In genomic region chr22:41969110-41969646, GRCh38 we compare ENCODE assay signal across 28 cellular contexts. TPM values are rescaled to one million over a fixed set of nuclear protein-coding genes. Genes with fewer than 3 reads are reported as not detected.
A peak's percentile ranks its signal among the peaks of the same experiment; 100 is the strongest.
DNase-seq lines count a peak whose midpoint lies in the region; ATAC-seq and TF ChIP-seq lines count a peak whose summit lies in the region.
"Had no signal": no experiment of that assay in that cellular context is flagged by ENCODE, and none has a peak within 500 bp of the region (broad histone marks: within the 10 kb centered on the region; RNA-seq: fewer than 3 reads in every experiment).

Gene SEPTIN3, plus strand, starts transcription at chr22:41969443. Its CDS starts 2,050 bp downstream, at chr22:41971493.

- ATAC-seq in sciatic nerve (peak; percentile 38), HG02973 (IDR thresholded peaks at IDR 0.05; ENCODE audit: unreplicated experiment) (no peak), GM19328 (IDR thresholded peaks at IDR 0.05; ENCODE audit: unreplicated experiment) (no peak), heart left ventricle (no peak)
- ATAC-seq: body of pancreas, gastroesophageal sphincter, lower lobe of right lung, psoas muscle had no signal

- H3K27me3 ChIP-seq in H7 (ENCODE audit: control insufficient read depth, insufficient read depth, low read length), result peaks cover 4% of the 10 kb centered on the region; the same call in 1 of the 2 replicates
- H3K27me3 ChIP-seq in heart left ventricle, result peaks cover 0 to 31% (median 7%) of the 10 kb centered on the region in 9 donors
- H3K27me3 ChIP-seq: body of pancreas, upper lobe of left lung had no signal

- no peaks in the 10 kb centered on the region for H3K4me1 ChIP-seq in heart left ventricle
- H3K4me1 ChIP-seq: body of pancreas, psoas muscle had no signal

- H3K4me3 ChIP-seq in H7 (ENCODE audit: insufficient read depth, low read depth, low read length), result no peak within 1 kb of the TSS
- H3K4me3 ChIP-seq in heart left ventricle, result no peak within 1 kb of the TSS
- H3K4me3 ChIP-seq: body of pancreas, gastroesophageal sphincter, GM23248, lower lobe of right lung, mucosa of descending colon, psoas muscle, SK-N-MC, upper lobe of left lung had no signal

- 55 to 62% (median 59%) methylated on average over 5 to 8 of the region's 8 CpGs for WGBS in heart left ventricle, 4 donors

- no peaks in the 10 kb centered on the region for H3K9me3 ChIP-seq in heart left ventricle
- H3K9me3 ChIP-seq: body of pancreas, gastroesophageal sphincter, lower lobe of right lung, mucosa of descending colon, psoas muscle, upper lobe of left lung had no signal

- no peak within 1 kb of the TSS for H3K27ac ChIP-seq in heart left ventricle
- H3K27ac ChIP-seq: body of pancreas, gastroesophageal sphincter, GM23248, lower lobe of right lung, psoas muscle, SK-N-MC, upper lobe of left lung had no signal

- no peak for TF ChIP-seq POLR2A in heart left ventricle (IDR thresholded peaks at IDR 0.05)

- intact Hi-C loops in sciatic nerve (cut with DNase I) (no loop called here), heart left ventricle (cut with DNase I) (loop anchor here in 9 of 10 donors (5.0 to 10.0 kb wide), 6 partner anchors 136 to 473 kb away; partner anchors contain the start of gene NFAM1 (in 5 of the 9))

- peak; percentile 81 for DNase-seq in H7
- DNase-seq in SK-N-DZ (ENCODE audit: low spot score), result peak; percentile 54
- DNase-seq in iPS-NIHi11 (ENCODE audit: low spot score), result peak; percentile 72
- no peak for DNase-seq in sciatic nerve (ENCODE audit: low spot score)
- DNase-seq in ecto neural progenitor cell (ENCODE audit: low spot score), result no peak
- DNase-seq in heart left ventricle, result no peak
- DNase-seq: activated B cell treated with CpG ODN at 0.5 μM for 24 hours; activated CD4-positive, alpha-beta memory T cell treated with anti-CD3 and anti-CD28 coated beads, Interleukin-2, amount 10 ng/mL, durations not matched to agents 7 days and 5 days; activated gamma-delta T cell; body of pancreas; CD4-positive, alpha-beta memory T cell; DMS 273 treated with DMSO at 0.1 percent for 48 hours; GM23248; Kasumi-1; lower lobe of right lung; NCI-H1048; NCI-H187 treated with DMSO at 0.1 percent for 48 hours; NCI-H526 treated with DMSO at 0.1 percent for 48 hours; nephron progenitor cell; psoas muscle; stimulated activated CD8-positive, alpha-beta memory T cell treated with anti-CD3 and anti-CD28 coated beads, Interleukin-4, amount 100 ng/mL, for 48 hours; T1000; upper lobe of left lung had no signal

- H3K36me3 ChIP-seq in H7 (replicated peaks; ENCODE audit: control insufficient read depth, insufficient read depth, low read length) (no peaks in the 10 kb centered on the region), heart left ventricle (no peaks in the 10 kb centered on the region)
- H3K36me3 ChIP-seq: gastroesophageal sphincter, lower lobe of right lung, upper lobe of left lung had no signal

- TF ChIP-seq CTCF in heart left ventricle (IDR thresholded peaks at IDR 0.05), result no peak

RNA-seq across cellular contexts. Expression of gene SEPTIN3, which starts in this region (rescaled TPM):
- total RNA-seq in H7 (2014; rRNA removed; shearing (Covaris generic)), result 8.1 and 11.0 TPM in 2 replicates
- 46.1 and 48.4 TPM in 2 replicates for polyA plus RNA-seq in SK-N-DZ (2014; cell fraction: cytosol; rRNA removed)
- polyA plus RNA-seq in SK-N-DZ (2014; cell fraction: nucleus; rRNA removed), result 22.6 and 39.4 TPM in 2 replicates
- total RNA-seq in sciatic nerve (35.5 TPM), heart left ventricle (under 1 TPM in 6 of 9 donors, not detected in 3; 0.07 to 0.53 (median 0.23) TPM)
- under 1 TPM; 0.03 to 0.08 TPM for polyA plus RNA-seq in heart left ventricle
- total RNA-seq: GM23248 had no signal
- polyA plus RNA-seq: CD4-positive, alpha-beta memory T cell had no signal

Comparison
In these comparisons a context has a peak if more than half of its experiments do, and no peak if none do; other contexts are left out.
1. DNase-seq: peak in H7 (single experiment), SK-N-DZ (single experiment) and iPS-NIHi11 (single experiment); none in sciatic nerve (single experiment), ecto neural progenitor cell (single experiment) and heart left ventricle (0 of 5).